In genomic region chr20:54108817-54109216, GRCh38 we compare ENCODE assay signal across 35 cellular contexts. TPM values are rescaled to one million over a fixed set of nuclear protein-coding genes. Genes with fewer than 3 reads are reported as not detected.
"Had no signal": no experiment of that assay in that cellular context is flagged by ENCODE, and none has a peak within 500 bp of the region (broad histone marks: within the 10 kb centered on the region; RNA-seq: fewer than 3 reads in every experiment).

No MANE protein-coding gene starts in this region.

- H3K36me3 ChIP-seq: adrenal gland, ascending aorta, breast epithelium, cardiac muscle cell, esophagus squamous epithelium, gastroesophageal sphincter, heart right ventricle, WERI-Rb-1 had no signal

- H3K9me3 ChIP-seq: adrenal gland, ascending aorta, breast epithelium, esophagus squamous epithelium, gastroesophageal sphincter, heart right ventricle had no signal

- ATAC-seq: activated CD4-positive, CD25-positive, alpha-beta regulatory T cell treated with anti-CD3 and anti-CD28 coated beads, Interleukin-2, amount 50 U/mL, for 24 hours; activated CD8-positive, alpha-beta memory T cell treated with anti-CD3 and anti-CD28 coated beads, Interleukin-2, amount 10 ng/mL, durations not matched to agents 7 days and 5 days; activated CD8-positive, alpha-beta T cell treated with anti-CD3 and anti-CD28 coated beads, Interleukin-2, amount 10 ng/mL, durations not matched to agents 7 days and 5 days; activated naive CD8-positive, alpha-beta T cell treated with anti-CD3 and anti-CD28 coated beads, Interleukin-2, amount 50 U/mL, for 24 hours; effector memory CD8-positive, alpha-beta T cell; gastroesophageal sphincter; heart right ventricle; T-helper 17 cell had no signal

- H3K4me1 ChIP-seq: adrenal gland, ascending aorta, breast epithelium, gastroesophageal sphincter had no signal

- H3K27me3 ChIP-seq: adrenal gland, ascending aorta, breast epithelium, cardiac muscle cell, esophagus squamous epithelium had no signal

- H3K4me3 ChIP-seq: adrenal gland, ascending aorta, breast epithelium, cardiac muscle cell, esophagus squamous epithelium, gastroesophageal sphincter, heart right ventricle had no signal

- DNase-seq: activated B cell treated with CpG ODN at 0.5 μM for 24 hours; activated CD4-positive, alpha-beta memory T cell treated with anti-CD3 and anti-CD28 coated beads for 36 hours; activated CD4-positive, alpha-beta T cell treated with anti-CD3 and anti-CD28 coated beads for 48 hours; activated CD4-positive, alpha-beta T cell treated with anti-CD3 and anti-CD28 coated beads, Interleukin-2, amount 50 U/mL, for 1 hour; activated CD8-positive, alpha-beta memory T cell treated with anti-CD3 and anti-CD28 coated beads, Interleukin-2, amount 10 ng/mL, durations not matched to agents 7 days and 5 days; activated CD8-positive, alpha-beta memory T cell treated with anti-CD3 and anti-CD28 coated beads, Interleukin-2, amount 50 U/mL, for 4 hours; activated CD8-positive, alpha-beta T cell treated with anti-CD3 and anti-CD28 coated beads, Interleukin-2, amount 10 ng/mL, durations not matched to agents 7 days and 5 days; activated effector memory CD4-positive, alpha-beta T cell treated with anti-CD3 and anti-CD28 coated beads, Interleukin-2, amount 50 U/mL, for 16 hours; activated naive CD4-positive, alpha-beta T cell treated with anti-CD3 and anti-CD28 coated beads for 36 hours; activated naive CD8-positive, alpha-beta T cell treated with anti-CD3 and anti-CD28 coated beads for 36 hours; activated naive CD8-positive, alpha-beta T cell treated with anti-CD3 and anti-CD28 coated beads, Interleukin-2, amount 50 U/mL, for 24 hours; activated T-cell treated with anti-CD3 and anti-CD28 coated beads, Interleukin-2, amount 50 U/mL, for 1 hour; activated T-cell treated with anti-CD3 and anti-CD28 coated beads, Interleukin-2, amount 50 U/mL, for 48 hours; adrenal gland; central memory CD4-positive, alpha-beta T cell; cortex of kidney; dermis blood vessel endothelial cell; effector CD4-positive, alpha-beta T cell; effector memory CD8-positive, alpha-beta T cell; esophagus squamous epithelium; foreskin melanocyte; heart right ventricle; T-helper 1 cell; T-helper 17 cell; T1000; WERI-Rb-1 had no signal

- H3K27ac ChIP-seq: adrenal gland, ascending aorta, breast epithelium, cardiac muscle cell, gastroesophageal sphincter, heart right ventricle, WERI-Rb-1 had no signal

RNA-seq across cellular contexts. Expression of gene BCAS1, which starts 38.4 kb away (rescaled TPM):
- total RNA-seq: activated CD8-positive, alpha-beta T cell treated with anti-CD3 and anti-CD28 coated beads, Interleukin-2, amount 10 ng/mL, durations not matched to agents 7 days and 5 days; activated T-helper 1 cell treated with anti-CD3 and anti-CD28 coated beads, Interleukin-12 subunit alpha, Interleukin-12 subunit beta, Interleukin-2, Interleukin-4 antibody, amounts not matched to agents 30 ng/mL and 10 ng/mL and 1 ng/mL, durations not matched to agents 14 hours and 24 hours and 36 hours; activated T-helper 2 cell treated with anti-CD3 and anti-CD28 coated beads, Interferon-gamma antibody, Interleukin-2, Interleukin-4, amounts not matched to agents 10 μg/mL and 5 μg/mL and 100 μg/mL, durations not matched to agents 14 hours and 24 hours and 36 hours; ascending aorta; cardiac muscle cell; dermis blood vessel endothelial cell; glomerular endothelial cell; heart right ventricle had no signal
- polyA plus RNA-seq: cardiac muscle cell, fibroblast of lung had no signal
